1 cellular context compared by ENCODE assay signal in the genomic region with DNA sequence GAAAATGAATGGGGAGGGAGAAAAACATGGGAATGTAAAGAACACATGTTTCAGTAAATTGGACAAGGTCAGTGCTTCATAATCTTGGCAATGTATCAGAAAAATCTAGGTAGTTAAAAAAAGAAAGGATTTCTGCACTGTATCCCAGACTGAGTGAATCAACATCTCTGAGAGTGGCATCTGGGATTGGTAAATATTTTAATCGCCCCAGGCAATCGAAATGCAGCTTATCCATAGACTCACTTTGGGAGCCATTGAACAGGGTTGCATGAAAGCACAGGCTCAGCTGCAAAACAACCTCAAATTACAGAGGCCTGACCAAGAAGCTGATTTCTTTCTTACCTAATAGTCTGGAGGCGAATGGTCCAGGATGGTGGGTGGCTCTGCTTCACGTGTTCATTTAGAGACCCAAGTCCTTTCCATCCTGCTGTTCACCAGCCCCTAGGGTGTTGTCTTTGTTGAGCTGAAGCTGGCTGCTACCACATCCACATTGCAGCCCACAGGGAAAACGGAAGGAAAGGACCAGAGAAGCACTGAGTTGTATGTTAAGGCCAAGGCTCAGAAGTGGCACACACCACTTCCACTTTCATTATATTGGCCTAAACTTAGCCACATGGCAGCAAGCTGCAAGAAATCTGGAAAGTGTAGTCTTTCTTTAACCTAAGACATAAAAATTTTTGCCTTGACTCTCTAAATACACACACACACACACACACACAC.
A peak's percentile ranks its signal among the peaks of the same experiment; 100 is the strongest.
TF ChIP-seq lines count a peak whose summit lies in the region.

No MANE protein-coding gene starts in this region.

TF ChIP-seq in GM12878, 131 proteins besides CTCF, POLR2A, EP300 and RAD21 (continued from another document):
- TF ChIP-seq, protein P1, sequence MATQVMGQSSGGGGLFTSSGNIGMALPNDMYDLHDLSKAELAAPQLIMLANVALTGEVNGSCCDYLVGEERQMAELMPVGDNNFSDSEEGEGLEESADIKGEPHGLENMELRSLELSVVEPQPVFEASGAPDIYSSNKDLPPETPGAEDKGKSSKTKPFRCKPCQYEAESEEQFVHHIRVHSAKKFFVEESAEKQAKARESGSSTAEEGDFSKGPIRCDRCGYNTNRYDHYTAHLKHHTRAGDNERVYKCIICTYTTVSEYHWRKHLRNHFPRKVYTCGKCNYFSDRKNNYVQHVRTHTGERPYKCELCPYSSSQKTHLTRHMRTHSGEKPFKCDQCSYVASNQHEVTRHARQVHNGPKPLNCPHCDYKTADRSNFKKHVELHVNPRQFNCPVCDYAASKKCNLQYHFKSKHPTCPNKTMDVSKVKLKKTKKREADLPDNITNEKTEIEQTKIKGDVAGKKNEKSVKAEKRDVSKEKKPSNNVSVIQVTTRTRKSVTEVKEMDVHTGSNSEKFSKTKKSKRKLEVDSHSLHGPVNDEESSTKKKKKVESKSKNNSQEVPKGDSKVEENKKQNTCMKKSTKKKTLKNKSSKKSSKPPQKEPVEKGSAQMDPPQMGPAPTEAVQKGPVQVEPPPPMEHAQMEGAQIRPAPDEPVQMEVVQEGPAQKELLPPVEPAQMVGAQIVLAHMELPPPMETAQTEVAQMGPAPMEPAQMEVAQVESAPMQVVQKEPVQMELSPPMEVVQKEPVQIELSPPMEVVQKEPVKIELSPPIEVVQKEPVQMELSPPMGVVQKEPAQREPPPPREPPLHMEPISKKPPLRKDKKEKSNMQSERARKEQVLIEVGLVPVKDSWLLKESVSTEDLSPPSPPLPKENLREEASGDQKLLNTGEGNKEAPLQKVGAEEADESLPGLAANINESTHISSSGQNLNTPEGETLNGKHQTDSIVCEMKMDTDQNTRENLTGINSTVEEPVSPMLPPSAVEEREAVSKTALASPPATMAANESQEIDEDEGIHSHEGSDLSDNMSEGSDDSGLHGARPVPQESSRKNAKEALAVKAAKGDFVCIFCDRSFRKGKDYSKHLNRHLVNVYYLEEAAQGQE (IDR thresholded peaks at IDR 0.05; ENCODE audit: low read depth, low read length), result no peak
- TF ChIP-seq TBL1XR1 (IDR thresholded peaks at IDR 0.05; ENCODE audit: low read depth, low read length), result no peak
- peak; percentile 85 for TF ChIP-seq EED (IDR thresholded peaks at IDR 0.05; ENCODE audit: low read depth)
- peak; percentile 37; the same call in 1 of the 2 replicates for TF ChIP-seq SPI1 (IDR thresholded peaks at IDR 0.05; ENCODE audit: borderline replicate concordance, insufficient read depth, low read depth, low read length)
- TF ChIP-seq CBFB (IDR thresholded peaks at IDR 0.05; ENCODE audit: low read depth), result no peak
- TF ChIP-seq, protein P2, sequence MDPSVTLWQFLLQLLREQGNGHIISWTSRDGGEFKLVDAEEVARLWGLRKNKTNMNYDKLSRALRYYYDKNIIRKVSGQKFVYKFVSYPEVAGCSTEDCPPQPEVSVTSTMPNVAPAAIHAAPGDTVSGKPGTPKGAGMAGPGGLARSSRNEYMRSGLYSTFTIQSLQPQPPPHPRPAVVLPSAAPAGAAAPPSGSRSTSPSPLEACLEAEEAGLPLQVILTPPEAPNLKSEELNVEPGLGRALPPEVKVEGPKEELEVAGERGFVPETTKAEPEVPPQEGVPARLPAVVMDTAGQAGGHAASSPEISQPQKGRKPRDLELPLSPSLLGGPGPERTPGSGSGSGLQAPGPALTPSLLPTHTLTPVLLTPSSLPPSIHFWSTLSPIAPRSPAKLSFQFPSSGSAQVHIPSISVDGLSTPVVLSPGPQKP (IDR thresholded peaks at IDR 0.05; ENCODE audit: low read depth, low read length), result no peak
- TF ChIP-seq IRF4 (IDR thresholded peaks at IDR 0.05; ENCODE audit: low read depth, low read length), result 0 out of 2 replicates have a peak, but pooled peaks have one; percentile 8
- TF ChIP-seq ASH2L (IDR thresholded peaks at IDR 0.05; ENCODE audit: borderline replicate concordance, low read depth), result no peak
- TF ChIP-seq BCL11A (IDR thresholded peaks at IDR 0.05; ENCODE audit: low read depth, low read length), result no peak
- TF ChIP-seq, protein P3, sequence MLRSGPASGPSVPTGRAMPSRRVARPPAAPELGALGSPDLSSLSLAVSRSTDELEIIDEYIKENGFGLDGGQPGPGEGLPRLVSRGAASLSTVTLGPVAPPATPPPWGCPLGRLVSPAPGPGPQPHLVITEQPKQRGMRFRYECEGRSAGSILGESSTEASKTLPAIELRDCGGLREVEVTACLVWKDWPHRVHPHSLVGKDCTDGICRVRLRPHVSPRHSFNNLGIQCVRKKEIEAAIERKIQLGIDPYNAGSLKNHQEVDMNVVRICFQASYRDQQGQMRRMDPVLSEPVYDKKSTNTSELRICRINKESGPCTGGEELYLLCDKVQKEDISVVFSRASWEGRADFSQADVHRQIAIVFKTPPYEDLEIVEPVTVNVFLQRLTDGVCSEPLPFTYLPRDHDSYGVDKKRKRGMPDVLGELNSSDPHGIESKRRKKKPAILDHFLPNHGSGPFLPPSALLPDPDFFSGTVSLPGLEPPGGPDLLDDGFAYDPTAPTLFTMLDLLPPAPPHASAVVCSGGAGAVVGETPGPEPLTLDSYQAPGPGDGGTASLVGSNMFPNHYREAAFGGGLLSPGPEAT (IDR thresholded peaks at IDR 0.05; ENCODE audit: low read depth), result no peak
